In the genomic region with DNA sequence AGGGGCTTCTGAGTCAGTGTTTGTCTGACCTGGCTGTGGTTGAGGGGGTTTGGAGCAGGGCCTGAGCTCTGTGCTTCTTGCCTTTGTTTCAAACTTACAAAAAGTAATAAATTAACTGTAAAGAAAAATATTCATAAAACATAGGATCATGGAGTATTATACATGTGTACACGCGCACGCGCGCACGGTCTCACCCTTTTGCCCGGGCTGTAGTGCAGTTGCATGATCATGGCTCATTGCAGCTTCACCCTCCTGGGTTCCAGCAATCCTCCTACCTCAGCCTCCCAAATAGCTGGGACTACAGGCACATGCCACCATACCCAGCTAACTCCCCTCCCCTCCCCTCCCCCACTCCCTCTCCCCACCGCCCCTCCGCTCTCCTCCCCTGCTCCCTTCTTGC, we compare ENCODE assay signal across 22 cellular contexts. TPM values are rescaled to one million over a fixed set of nuclear protein-coding genes. Genes with fewer than 3 reads are reported as not detected.
"Had no signal": no experiment of that assay in that cellular context is flagged by ENCODE, and none has a peak within 500 bp of the region (broad histone marks: within the 10 kb centered on the region; RNA-seq: fewer than 3 reads in every experiment).

No MANE protein-coding gene starts in this region.

- H3K36me3 Mint-ChIP-seq: immature natural killer cell, memory B cell, mesothelial cell of epicardium, naive B cell had no signal

- H3K4me1 Mint-ChIP-seq: memory B cell, mesothelial cell of epicardium, naive B cell had no signal

- H3K4me3 Mint-ChIP-seq: immature natural killer cell, memory B cell, mesothelial cell of epicardium, naive B cell had no signal

- H3K9me3 Mint-ChIP-seq: immature natural killer cell, memory B cell, mesothelial cell of epicardium, naive B cell had no signal

- H3K27ac Mint-ChIP-seq: immature natural killer cell, memory B cell, mesothelial cell of epicardium, naive B cell had no signal

- H3K27me3 Mint-ChIP-seq: memory B cell had no signal

- DNase-seq: hippocampal formation, hypothalamus, immature natural killer cell, islet precursor cell, kidney, kidney glomerular epithelial cell, left cardiac atrium, left colon, left lung, left ventricle myocardium inferior, left ventricle myocardium superior, lower lobe of right lung, mammary epithelial cell, mesenchymal stem cell, mesendoderm, midbrain, mucosa of descending colon, naive B cell had no signal

RNA-seq across cellular contexts. Expression of gene TDRD12, which starts 23.5 kb away (rescaled TPM):
- total RNA-seq: left lobe of liver, left ventricle myocardium inferior, left ventricle myocardium superior, lower lobe of right lung, mesenteric fat pad had no signal
